ENCODE assay signal across 9 cellular contexts in the genomic region with DNA sequence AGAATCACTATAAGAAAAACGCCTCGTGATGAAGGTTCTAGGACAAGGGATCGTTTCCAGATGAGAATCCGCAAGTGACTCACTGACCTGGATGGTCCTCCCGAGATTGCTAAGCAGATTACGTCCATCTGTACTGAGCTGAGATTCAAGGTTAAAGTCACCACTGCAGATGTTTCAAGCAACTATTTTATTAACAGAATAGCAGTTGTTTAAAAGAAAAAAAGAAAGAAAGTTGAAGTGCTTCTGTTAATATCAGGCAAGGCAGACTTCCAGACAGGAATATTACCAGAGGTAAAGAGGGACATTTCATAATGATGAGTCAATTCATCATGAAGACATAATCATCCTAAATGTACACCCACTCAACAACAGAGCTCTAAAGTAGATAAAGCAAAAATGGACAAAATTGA. TPM values are rescaled to one million over a fixed set of nuclear protein-coding genes. Genes with fewer than 3 reads are reported as not detected.
DNase-seq lines count a peak whose midpoint lies in the region; TF ChIP-seq lines count a peak whose summit lies in the region.
"Had no signal": no experiment of that assay in that cellular context is flagged by ENCODE, and none has a peak within 500 bp of the region (broad histone marks: within the 10 kb centered on the region; RNA-seq: fewer than 3 reads in every experiment).

No MANE protein-coding gene starts in this region.

- intact Hi-C loops in adrenal gland (cut with DNase I) = no loop called here

- peak overlapping the region; percentile 37 for H3K27ac Mint-ChIP-seq in activated T-cell treated with anti-CD3 and anti-CD28 coated beads, Interleukin-2, amount 50 U/mL, for 24 hours

- H3K27ac ChIP-seq in adrenal gland = peak overlapping the region; percentile 62 to 91 (median 90)
- H3K27ac ChIP-seq in suprapubic skin = peak overlapping the region; percentile 81
- H3K27ac ChIP-seq: pancreas had no signal

- 23 to 38% (median 30%) methylated on average over 6 of the region's 6 CpGs for WGBS in adrenal gland, 4 donors
- WGBS in suprapubic skin = 27% methylated on average over 6 of the region's 6 CpGs

- no peak overlapping the region for H3K4me3 Mint-ChIP-seq in activated T-cell treated with anti-CD3 and anti-CD28 coated beads, Interleukin-2, amount 50 U/mL, for 24 hours

- H3K4me1 Mint-ChIP-seq in activated T-cell treated with anti-CD3 and anti-CD28 coated beads, Interleukin-2, amount 50 U/mL, for 24 hours (ENCODE audit: low read depth) = peaks cover 74% of the 10 kb centered on the region

- no peak for TF ChIP-seq EP300 in suprapubic skin (IDR thresholded peaks at IDR 0.05)

- H3K27me3 ChIP-seq in adrenal gland = no peaks in the 10 kb centered on the region
- no peaks in the 10 kb centered on the region for H3K27me3 ChIP-seq in suprapubic skin
- H3K27me3 ChIP-seq: pancreas had no signal

- no peak for TF ChIP-seq POLR2A in adrenal gland (IDR thresholded peaks at IDR 0.05)
- TF ChIP-seq POLR2A in suprapubic skin (IDR thresholded peaks at IDR 0.05) = no peak

- H3K36me3 Mint-ChIP-seq in activated T-cell treated with anti-CD3 and anti-CD28 coated beads, Interleukin-2, amount 50 U/mL, for 24 hours (ENCODE audit: low read depth) = peaks cover 13% of the 10 kb centered on the region

- H3K4me3 ChIP-seq in adrenal gland (peak overlapping the region in 1 of 4 donors; percentile 16), suprapubic skin (peak overlapping the region; percentile 24)
- H3K4me3 ChIP-seq: pancreas had no signal

- no peaks in the 10 kb centered on the region for H3K9me3 Mint-ChIP-seq in activated T-cell treated with anti-CD3 and anti-CD28 coated beads, Interleukin-2, amount 50 U/mL, for 24 hours

- no peak for TF ChIP-seq CTCF in adrenal gland (IDR thresholded peaks at IDR 0.05)
- no peak for TF ChIP-seq CTCF in suprapubic skin (IDR thresholded peaks at IDR 0.05)

- no peaks in the 10 kb centered on the region for H3K36me3 ChIP-seq in adrenal gland (replicated peaks in 1 of 2)
- H3K36me3 ChIP-seq in suprapubic skin = no peaks in the 10 kb centered on the region
- H3K36me3 ChIP-seq: pancreas had no signal

- H3K27me3 Mint-ChIP-seq in activated T-cell treated with anti-CD3 and anti-CD28 coated beads, Interleukin-2, amount 50 U/mL, for 24 hours = no peaks in the 10 kb centered on the region

- no peak for DNase-seq in activated T-cell treated with anti-CD3 and anti-CD28 coated beads, Interleukin-2, amount 50 U/mL, for 24 hours
- DNase-seq in activated T-cell treated with anti-CD3 and anti-CD28 coated beads, Interleukin-2, amount 50 U/mL, for 1 hour = no peak
- peak in 4 of 7 donors; percentile 69 to 74 (median 70) for DNase-seq in adrenal gland
- DNase-seq in iris pigment epithelial cell (ENCODE audit: low read depth) = peak; percentile 86
- no peak for DNase-seq in suprapubic skin (ENCODE audit: low spot score in 2 of 2)
- DNase-seq in NCI-H226 = no peak
- DNase-seq in NCI-H345 (lab: John Stamatoyannopoulos, UW) = no peak
- no peak for DNase-seq in SHP77 treated with DMSO at 0.1 percent for 48 hours (lab: John Stamatoyannopoulos, UW)
- DNase-seq: pancreas had no signal

- H3K4me1 ChIP-seq in adrenal gland (replicated peaks in 1 of 2) (peaks cover 40 to 79% of the 10 kb centered on the region in 2 donors), suprapubic skin (peaks cover 83% of the 10 kb centered on the region)

- no peaks in the 10 kb centered on the region for H3K9me3 ChIP-seq in adrenal gland (replicated peaks in 1 of 3)
- H3K9me3 ChIP-seq in suprapubic skin = no peaks in the 10 kb centered on the region
- H3K9me3 ChIP-seq: pancreas had no signal

RNA-seq across cellular contexts. Expression of gene PXN, which starts 17.9 kb away (rescaled TPM):
- 100 to 1,000 TPM in 4 of 8 donors, 10 to 100 TPM in 4; 45.3 to 156 (median 85.7) TPM for total RNA-seq in adrenal gland
- 100 to 1,000 TPM in 2 of 3 donors, 10 to 100 TPM in 1; 79.9 to 142 (median 123) TPM for polyA plus RNA-seq in adrenal gland
- total RNA-seq in suprapubic skin = 10 to 100 TPM; 37.2 to 63.7 (median 51.6) TPM

RNA-seq across cellular contexts. Expression of gene RNU4-2, which starts 44.1 kb away (rescaled TPM):
- total RNA-seq in adrenal gland = 1,000 to 10,000 TPM in 4 of 8 donors, under 1 TPM in 4; under 0.01 to 8,354 (median 2,408) TPM
- not detected for polyA plus RNA-seq in adrenal gland
- total RNA-seq in suprapubic skin = under 1 TPM; under 0.01 TPM
- polyA plus RNA-seq: pancreas had no signal

RNA-seq across cellular contexts. Expression of gene RNU4-1, which starts 45.4 kb away (rescaled TPM):
- total RNA-seq in adrenal gland (1,000 to 10,000 TPM in 4 of 8 donors, under 1 TPM in 3, not detected in 1; under 0.01 to 2,678 (median 1,544) TPM), suprapubic skin (not detected)
- not detected for polyA plus RNA-seq in adrenal gland
- polyA plus RNA-seq: pancreas had no signal

RNA-seq across cellular contexts. Expression of gene RPLP0, which starts 46.7 kb away (rescaled TPM):
- total RNA-seq in adrenal gland = 1,000 to 10,000 TPM; 1,495 to 3,084 (median 1,728) TPM
- polyA plus RNA-seq in adrenal gland = 1,000 to 10,000 TPM; 1,257 to 2,060 (median 2,032) TPM
- total RNA-seq in suprapubic skin = 1,000 to 10,000 TPM; 1,993 to 4,861 (median 3,987) TPM

RNA-seq across cellular contexts. Expression of gene GCN1, which starts 53.1 kb away (rescaled TPM):
- total RNA-seq in adrenal gland (10 to 100 TPM; 42.4 to 98.5 (median 56.2) TPM), suprapubic skin (100 to 1,000 TPM in 2 of 4 donors, 10 to 100 TPM in 2; 62.0 to 310 (median 101) TPM)
- 10 to 100 TPM; 22.0 to 31.3 (median 25.3) TPM for polyA plus RNA-seq in adrenal gland

Comparison
In these comparisons a context has a peak if more than half of its experiments do, and no peak if none do; other contexts are left out.
1. DNase-seq: peak in adrenal gland (4 of 7) and iris pigment epithelial cell (single experiment); none in activated T-cell treated with anti-CD3 and anti-CD28 coated beads, Interleukin-2, amount 50 U/mL, for 24 hours (single experiment), activated T-cell treated with anti-CD3 and anti-CD28 coated beads, Interleukin-2, amount 50 U/mL, for 1 hour (single experiment), suprapubic skin (0 of 2), NCI-H226 (single experiment), NCI-H345 (single experiment) and SHP77 treated with DMSO at 0.1 percent for 48 hours (single experiment).